19 cellular contexts compared by ENCODE assay signal in genomic region chr5:168357881-168358280, GRCh38.
A peak's percentile ranks its signal among the peaks of the same experiment; 100 is the strongest.
DNase-seq lines count a peak whose midpoint lies in the region; ATAC-seq and TF ChIP-seq lines count a peak whose summit lies in the region.
"Had no signal": no experiment of that assay in that cellular context is flagged by ENCODE, and none has a peak within 500 bp of the region (broad histone marks: within the 10 kb centered on the region; RNA-seq: fewer than 3 reads in every experiment).

No MANE protein-coding gene starts in this region.

- H3K4me1 ChIP-seq in stomach (peaks cover 6 to 37% (median 15%) of the 10 kb centered on the region in 4 donors), right cardiac atrium (ENCODE audit: control insufficient read depth, insufficient read depth, low read length) (no peaks in the 10 kb centered on the region)
- H3K4me1 ChIP-seq: SJCRH30 had no signal

- H3K36me3 Mint-ChIP-seq in brain, result no peaks in the 10 kb centered on the region
- no peaks in the 10 kb centered on the region for H3K36me3 Mint-ChIP-seq in mesothelial cell of epicardium

- H3K27me3 Mint-ChIP-seq in brain (peaks cover 7% of the 10 kb centered on the region), mesothelial cell of epicardium (ENCODE audit: low read depth) (no peaks in the 10 kb centered on the region)

- intact Hi-C loops in stomach (cut with DNase I; ENCODE audit: low total_unique reads) (no loop called here), right cardiac atrium (cut with DNase I) (no loop called here)

- DNase-seq in Jurkat, Clone E6-1 (ENCODE audit: low read depth, low spot score), result peak; percentile 16
- DNase-seq in mesothelial cell of epicardium (ENCODE audit: low spot score in 2 of 2, unreplicated experiment in 2 of 2) (no peak), stomach (peak; percentile 13), inferior parietal cortex (ENCODE audit: extremely low spot score) (no peak), NCI-H446 (lab: John Stamatoyannopoulos, UW) (no peak), right cardiac atrium (no peak)
- DNase-seq: Kasumi-1, NCI-H1436, NCI-H187 treated with DMSO at 0.1 percent for 48 hours, NCI-H2107, NCI-H524 treated with DMSO at 0.1 percent for 48 hours, SJCRH30 had no signal

- H3K9me3 Mint-ChIP-seq in brain (peaks cover 0 to 3% (median 0%) of the 10 kb centered on the region in 5 experiments), mesothelial cell of epicardium (no peaks in the 10 kb centered on the region)

- H3K4me1 Mint-ChIP-seq in brain (peaks cover 25% of the 10 kb centered on the region), mesothelial cell of epicardium (peaks cover 27% of the 10 kb centered on the region)

- ATAC-seq in GM18517 (IDR thresholded peaks at IDR 0.05; ENCODE audit: unreplicated experiment) (no peak), right cardiac atrium (no peak)
- ATAC-seq: HCT116, HepG2, K562, Right ventricle myocardium inferior, SK-N-SH treated with all-trans-retinoic acid at 6 μM for 48 hours had no signal

- no peaks in the 10 kb centered on the region for H3K36me3 ChIP-seq in stomach
- H3K36me3 ChIP-seq: SJCRH30 had no signal

- TF ChIP-seq EP300 in stomach (IDR thresholded peaks at IDR 0.05), result no peak

- no peak for TF ChIP-seq POLR2A in stomach (IDR thresholded peaks at IDR 0.05)

- no peak overlapping the region for H3K4me3 ChIP-seq in Jurkat, Clone E6-1 (ENCODE audit: low read length)
- H3K4me3 ChIP-seq in stomach (no peak overlapping the region), right cardiac atrium (ENCODE audit: low read length) (no peak overlapping the region)
- H3K4me3 ChIP-seq: K562, SJCRH30 had no signal

- H3K9me3 ChIP-seq in stomach, result no peaks in the 10 kb centered on the region
- H3K9me3 ChIP-seq in right cardiac atrium (ENCODE audit: control insufficient read depth, low read length), result no peaks in the 10 kb centered on the region
- H3K9me3 ChIP-seq: SJCRH30 had no signal

- TF ChIP-seq CTCF in brain (conservative IDR thresholded peaks at IDR 0.05) (no peak), mesothelial cell of epicardium (IDR thresholded peaks at IDR 0.05; ENCODE audit: unreplicated experiment) (no peak), stomach (IDR thresholded peaks at IDR 0.05) (no peak)

- H3K27me3 ChIP-seq in stomach (no peaks in the 10 kb centered on the region), right cardiac atrium (ENCODE audit: control insufficient read depth, insufficient read depth) (no peaks in the 10 kb centered on the region)
- H3K27me3 ChIP-seq: SJCRH30 had no signal

- no peak overlapping the region for H3K27ac ChIP-seq in stomach
- H3K27ac ChIP-seq in right cardiac atrium (ENCODE audit: low read length), result no peak overlapping the region
- H3K27ac ChIP-seq: SJCRH30 had no signal

- H3K27ac Mint-ChIP-seq in brain, result peak overlapping the region in 3 of 5 experiments; percentile 54 to 95 (median 83)
- peak overlapping the region; percentile 59 for H3K27ac Mint-ChIP-seq in mesothelial cell of epicardium

- WGBS in stomach, 5 donors, result 72 to 86% (median 80%) methylated on average over 3 of the region's 3 CpGs
- WGBS in right cardiac atrium, result 72% methylated on average over 3 of the region's 3 CpGs

- H3K4me3 Mint-ChIP-seq in brain (peak overlapping the region in 1 of 5 experiments; percentile 46), mesothelial cell of epicardium (no peak overlapping the region)

Comparison
In these comparisons a context has a peak if more than half of its experiments do, and no peak if none do; other contexts are left out.
1. DNase-seq: peak in Jurkat, Clone E6-1 (single experiment) and stomach (single experiment); none in mesothelial cell of epicardium (0 of 2), inferior parietal cortex (single experiment), NCI-H446 (0 of 2) and right cardiac atrium (0 of 3).